9 cellular contexts compared by ENCODE assay signal in genomic region chr1:162631546-162632233, GRCh38. TPM values are rescaled to one million over a fixed set of nuclear protein-coding genes. Genes with fewer than 3 reads are reported as not detected.
A peak's percentile ranks its signal among the peaks of the same experiment; 100 is the strongest.
DNase-seq lines count a peak whose midpoint lies in the region; ATAC-seq, FAIRE-seq and TF ChIP-seq lines count a peak whose summit lies in the region.
"Had no signal": no experiment of that assay in that cellular context is flagged by ENCODE, and none has a peak within 500 bp of the region (broad histone marks: within the 10 kb centered on the region; RNA-seq: fewer than 3 reads in every experiment).

No MANE protein-coding gene starts in this region.

- H3K4me1 Mint-ChIP-seq in astrocyte (ENCODE audit: low read depth, unreplicated experiment): peaks cover 42% of the 10 kb centered on the region
- no peaks in the 10 kb centered on the region for H3K4me1 Mint-ChIP-seq in stimulated activated effector memory CD8-positive, alpha-beta T cell treated with anti-CD3 and anti-CD28 coated beads, Interleukin-12 subunit alpha, Interleukin-12 subunit beta, amount 100 ng/mL, for 72 hours
- no peaks in the 10 kb centered on the region for H3K4me1 Mint-ChIP-seq in stimulated activated memory B cell treated with anti-CD40 and anti-IgM and Interleukin-4, amounts not matched to agents 10 μg/mL and 1 μg/mL and 100 μg/mL, for 72 hours

- peaks cover 69% of the 10 kb centered on the region for H3F3A ChIP-seq in GM23248 (ENCODE audit: insufficient read depth)

- DNase-seq in GM23248 (peak; percentile 85), astrocyte (ENCODE audit: low read depth) (no peak), iris pigment epithelial cell (ENCODE audit: low read depth) (peak; percentile 78), NOMO-1 treated with dmso at 0.1 percent for 144 hours (lab: John Stamatoyannopoulos, UW; ENCODE audit: unreplicated experiment) (no peak)
- DNase-seq in stimulated activated effector memory CD8-positive, alpha-beta T cell treated with anti-CD3 and anti-CD28 coated beads, Interleukin-12 subunit alpha, Interleukin-12 subunit beta, amount 100 ng/mL, for 72 hours (ENCODE audit: low spot score in 2 of 2): no peak

- no peaks in the 10 kb centered on the region for H3K9me2 ChIP-seq in GM23248 (ENCODE audit: insufficient read depth)

- FAIRE-seq in astrocyte (lab: Jason Lieb, UNC): no peak
- FAIRE-seq: islet of Langerhans had no signal

- H4K20me1 ChIP-seq in GM23248 (ENCODE audit: insufficient read depth) (peaks cover 4% of the 10 kb centered on the region; the same call in 1 of the 2 replicates), astrocyte (ENCODE audit: insufficient read depth, low read length) (peaks cover 15% of the 10 kb centered on the region)

- WGBS in GM23248 (ENCODE audit: low coverage in 1 of 2, low lambda C conversion rate in 2 of 2, missing lambda C conversion rate in 2 of 2), 2 experiments: 0 to 1% methylated on average over 11 of the region's 11 CpGs

- H3K4me1 ChIP-seq in GM23248 (ENCODE audit: insufficient read depth): peaks cover 60% of the 10 kb centered on the region
- H3K4me1 ChIP-seq in astrocyte (ENCODE audit: insufficient read depth, low read length): peaks cover 44% of the 10 kb centered on the region

- TF ChIP-seq CTCF in astrocyte (IDR thresholded peaks at IDR 0.05; ENCODE audit: insufficient read depth, low read depth, low read length): no peak

- H3K27me3 Mint-ChIP-seq in astrocyte (ENCODE audit: low read depth, unreplicated experiment): no peaks in the 10 kb centered on the region
- peaks cover 16% of the 10 kb centered on the region for H3K27me3 Mint-ChIP-seq in stimulated activated memory B cell treated with anti-CD40 and anti-IgM and Interleukin-4, amounts not matched to agents 10 μg/mL and 1 μg/mL and 100 μg/mL, for 72 hours

- H3K9me3 ChIP-seq in GM23248 (ENCODE audit: low read depth) (no peaks in the 10 kb centered on the region), astrocyte (ENCODE audit: insufficient read depth, low read depth, low read length) (no peaks in the 10 kb centered on the region)

- H3K27me3 ChIP-seq in GM23248 (replicated peaks; ENCODE audit: insufficient read depth): no peaks in the 10 kb centered on the region
- H3K27me3 ChIP-seq in astrocyte (ENCODE audit: insufficient read depth, low read length): no peaks in the 10 kb centered on the region

- H3K79me2 ChIP-seq in GM23248 (ENCODE audit: insufficient read depth): peaks cover 58% of the 10 kb centered on the region
- H3K79me2 ChIP-seq in astrocyte (ENCODE audit: insufficient read depth, low read length): peaks cover 40% of the 10 kb centered on the region

- in situ Hi-C loops in GM23248 (cut with MboI): no loop called here

- H3K4me3 Mint-ChIP-seq in astrocyte (ENCODE audit: unreplicated experiment): no peak overlapping the region
- no peak overlapping the region for H3K4me3 Mint-ChIP-seq in stimulated activated effector memory CD8-positive, alpha-beta T cell treated with anti-CD3 and anti-CD28 coated beads, Interleukin-12 subunit alpha, Interleukin-12 subunit beta, amount 100 ng/mL, for 72 hours
- no peak overlapping the region for H3K4me3 Mint-ChIP-seq in stimulated activated memory B cell treated with anti-CD40 and anti-IgM and Interleukin-4, amounts not matched to agents 10 μg/mL and 1 μg/mL and 100 μg/mL, for 72 hours

- H3K27ac ChIP-seq in GM23248 (peak overlapping the region; percentile 99), astrocyte (ENCODE audit: low read depth, low read length) (peak overlapping the region; percentile 87)

- peaks cover 2% of the 10 kb centered on the region for H3K9me3 Mint-ChIP-seq in astrocyte (ENCODE audit: unreplicated experiment)
- no peaks in the 10 kb centered on the region for H3K9me3 Mint-ChIP-seq in stimulated activated effector memory CD8-positive, alpha-beta T cell treated with anti-CD3 and anti-CD28 coated beads, Interleukin-12 subunit alpha, Interleukin-12 subunit beta, amount 100 ng/mL, for 72 hours
- no peaks in the 10 kb centered on the region for H3K9me3 Mint-ChIP-seq in stimulated activated memory B cell treated with anti-CD40 and anti-IgM and Interleukin-4, amounts not matched to agents 10 μg/mL and 1 μg/mL and 100 μg/mL, for 72 hours

- ATAC-seq in stimulated activated effector memory CD8-positive, alpha-beta T cell treated with anti-CD3 and anti-CD28 coated beads, Interleukin-12 subunit alpha, Interleukin-12 subunit beta, amount 100 ng/mL, for 72 hours: peak; percentile 11
- ATAC-seq in HG02763 (IDR thresholded peaks at IDR 0.05; ENCODE audit: unreplicated experiment): no peak
- ATAC-seq in HG03135 (IDR thresholded peaks at IDR 0.05; ENCODE audit: unreplicated experiment): no peak
- ATAC-seq in stimulated activated memory B cell treated with anti-CD40 and anti-IgM and Interleukin-4, amounts not matched to agents 10 μg/mL and 1 μg/mL and 100 μg/mL, for 72 hours: no peak

- peak overlapping the region; percentile 40 for H2AFZ ChIP-seq in GM23248
- no peak overlapping the region for H2AFZ ChIP-seq in astrocyte (ENCODE audit: low read depth, low read length)

- H3K9ac ChIP-seq in GM23248: peak overlapping the region; percentile 99
- peak overlapping the region; percentile 92 for H3K9ac ChIP-seq in astrocyte (ENCODE audit: low read length)

- H3K36me3 Mint-ChIP-seq in astrocyte (ENCODE audit: low read depth, unreplicated experiment): peaks cover 5% of the 10 kb centered on the region
- no peaks in the 10 kb centered on the region for H3K36me3 Mint-ChIP-seq in stimulated activated effector memory CD8-positive, alpha-beta T cell treated with anti-CD3 and anti-CD28 coated beads, Interleukin-12 subunit alpha, Interleukin-12 subunit beta, amount 100 ng/mL, for 72 hours
- no peaks in the 10 kb centered on the region for H3K36me3 Mint-ChIP-seq in stimulated activated memory B cell treated with anti-CD40 and anti-IgM and Interleukin-4, amounts not matched to agents 10 μg/mL and 1 μg/mL and 100 μg/mL, for 72 hours

- H3K36me3 ChIP-seq in GM23248 (ENCODE audit: low read depth) (no peaks in the 10 kb centered on the region), astrocyte (ENCODE audit: insufficient read depth, low read length) (no peaks in the 10 kb centered on the region)

- H3K4me3 ChIP-seq in GM23248 (peak overlapping the region; percentile 100), astrocyte (ENCODE audit: insufficient read depth, low read depth, low read length) (peak overlapping the region; percentile 40)

- H3K27ac Mint-ChIP-seq in astrocyte (ENCODE audit: unreplicated experiment): peak overlapping the region; percentile 97
- no peak overlapping the region for H3K27ac Mint-ChIP-seq in stimulated activated effector memory CD8-positive, alpha-beta T cell treated with anti-CD3 and anti-CD28 coated beads, Interleukin-12 subunit alpha, Interleukin-12 subunit beta, amount 100 ng/mL, for 72 hours
- no peak overlapping the region for H3K27ac Mint-ChIP-seq in stimulated activated memory B cell treated with anti-CD40 and anti-IgM and Interleukin-4, amounts not matched to agents 10 μg/mL and 1 μg/mL and 100 μg/mL, for 72 hours

- H3K4me2 ChIP-seq in GM23248 (ENCODE audit: unreplicated experiment): peak overlapping the region; percentile 100
- peak overlapping the region; percentile 93 for H3K4me2 ChIP-seq in astrocyte (ENCODE audit: low read length)

RNA-seq across cellular contexts. Expression of gene DDR2, which starts 0.6 kb away (rescaled TPM):
- total RNA-seq in GM23248 (2014; rRNA removed; shearing (Covaris generic)): 194 and 196 TPM in 2 replicates
- polyA plus RNA-seq in GM23248 (2016; fragmentation: Nextera tagmentation; extraction: Ambion mirVana): 94.7 and 96.1 TPM in 2 replicates
- 15.3 and 23.2 TPM in 2 replicates for total RNA-seq in astrocyte

Comparison
In these comparisons a context has a peak if more than half of its experiments do, and no peak if none do; other contexts are left out.
1. DNase-seq: peak in GM23248 (single experiment) and iris pigment epithelial cell (single experiment); none in astrocyte (single experiment), stimulated activated effector memory CD8-positive, alpha-beta T cell treated with anti-CD3 and anti-CD28 coated beads, Interleukin-12 subunit alpha, Interleukin-12 subunit beta, amount 100 ng/mL, for 72 hours (0 of 2) and NOMO-1 treated with dmso at 0.1 percent for 144 hours (single experiment).